10 cellular contexts compared by ENCODE assay signal in the genomic region with DNA sequence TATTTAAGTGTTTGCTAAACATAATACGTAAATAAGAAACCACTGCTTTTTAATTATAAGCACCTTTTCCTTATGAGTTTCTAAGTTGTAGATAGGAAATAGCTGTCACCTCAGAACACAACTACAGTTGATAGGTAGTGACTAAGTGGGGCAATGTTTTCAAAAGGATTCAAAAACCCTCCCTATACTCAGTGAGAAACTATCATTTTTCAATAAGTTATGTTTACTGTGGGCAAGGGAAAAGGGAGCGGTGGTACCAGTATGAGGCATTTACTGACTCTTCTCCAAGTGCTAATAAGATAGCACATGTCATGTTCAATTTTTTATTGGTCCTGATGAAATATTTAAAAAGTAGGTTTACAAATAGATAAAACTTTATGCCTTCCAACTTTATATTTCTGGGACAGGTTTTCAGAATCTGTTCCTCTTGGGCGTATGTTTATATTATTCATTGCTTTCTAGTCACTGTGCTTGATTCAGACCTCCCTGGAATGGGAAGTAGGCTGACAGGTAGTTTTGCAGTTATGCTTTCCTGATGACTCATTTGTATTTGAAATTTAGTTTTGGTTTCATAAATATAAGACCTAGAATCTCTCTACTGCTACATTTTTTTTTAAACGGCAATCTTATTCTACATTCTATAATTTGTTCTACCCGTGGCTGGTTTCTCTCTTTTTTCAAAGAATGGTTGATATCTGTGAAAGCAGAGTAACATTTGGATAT.
DNase-seq lines count a peak whose midpoint lies in the region; ATAC-seq and TF ChIP-seq lines count a peak whose summit lies in the region.
"Had no signal": no experiment of that assay in that cellular context is flagged by ENCODE, and none has a peak within 500 bp of the region (broad histone marks: within the 10 kb centered on the region; RNA-seq: fewer than 3 reads in every experiment).

No MANE protein-coding gene starts in this region.

- H3K9me3 Mint-ChIP-seq in glutamatergic neuron (ENCODE audit: unreplicated experiment) (no peaks in the 10 kb centered on the region), WTC11 (no peaks in the 10 kb centered on the region)
- H3K9me3 Mint-ChIP-seq in effector memory CD8-positive, alpha-beta T cell, result no peaks in the 10 kb centered on the region

- no peaks in the 10 kb centered on the region for H3K36me3 Mint-ChIP-seq in glutamatergic neuron (ENCODE audit: unreplicated experiment)
- H3K36me3 Mint-ChIP-seq in effector memory CD8-positive, alpha-beta T cell (ENCODE audit: insufficient read depth), result no peaks in the 10 kb centered on the region
- H3K36me3 Mint-ChIP-seq in WTC11, result no peaks in the 10 kb centered on the region

- POLR2A ChIA-PET in WTC11 (lab: Charles Lee), result no interaction called here

- H3K4me1 Mint-ChIP-seq in glutamatergic neuron (ENCODE audit: low read depth, unreplicated experiment) (peaks cover 25% of the 10 kb centered on the region), WTC11 (peaks cover 6% of the 10 kb centered on the region)
- peaks cover 4 to 5% of the 10 kb centered on the region in 2 donors for H3K4me1 Mint-ChIP-seq in effector memory CD8-positive, alpha-beta T cell (ENCODE audit: low read depth in 2 of 2)

- CTCF ChIA-PET in WTC11 (lab: Charles Lee), result interaction anchor here (2.1 kb wide), 1 partner anchor 11 kb away, joined by 7 read pairs; no protein-coding TSS in a partner anchor

- H3K27ac Mint-ChIP-seq in glutamatergic neuron (ENCODE audit: unreplicated experiment) (peak overlapping the region; percentile 59), WTC11 (no peak overlapping the region)
- H3K27ac Mint-ChIP-seq in effector memory CD8-positive, alpha-beta T cell, result no peak overlapping the region

- ATAC-seq in GM18909 (IDR thresholded peaks at IDR 0.05; ENCODE audit: poor library complexity, unreplicated experiment) (peak; percentile 96), GM21825 (IDR thresholded peaks at IDR 0.05; ENCODE audit: unreplicated experiment) (peak; percentile 95), HG03457 (IDR thresholded peaks at IDR 0.05; ENCODE audit: unreplicated experiment) (peak; percentile 98), WTC11 (no peak)
- no peak for ATAC-seq in effector memory CD8-positive, alpha-beta T cell (replicated peaks)

- H3K4me3 Mint-ChIP-seq in glutamatergic neuron (ENCODE audit: unreplicated experiment), result no peak overlapping the region
- no peak overlapping the region for H3K4me3 Mint-ChIP-seq in effector memory CD8-positive, alpha-beta T cell
- H3K4me3 Mint-ChIP-seq in WTC11, result no peak overlapping the region

- H3K27me3 Mint-ChIP-seq in glutamatergic neuron (ENCODE audit: unreplicated experiment) (no peaks in the 10 kb centered on the region), WTC11 (ENCODE audit: low read depth) (no peaks in the 10 kb centered on the region)
- no peaks in the 10 kb centered on the region for H3K27me3 Mint-ChIP-seq in effector memory CD8-positive, alpha-beta T cell

- DNase-seq in glutamatergic neuron, result no peak
- DNase-seq in effector memory CD8-positive, alpha-beta T cell, result no peak
- no peak for DNase-seq in WTC11 (ENCODE audit: low spot score)
- DNase-seq in dermis blood vessel endothelial cell, result no peak
- no peak for DNase-seq in AG08395 (ENCODE audit: low spot score)
- DNase-seq: amygdala, NCI-H2029 had no signal

- TF ChIP-seq CTCF in glutamatergic neuron (IDR thresholded peaks at IDR 0.05; ENCODE audit: partially characterized antibody, unreplicated experiment) (no peak), WTC11 (IDR thresholded peaks at IDR 0.05) (no peak)

TF ChIP-seq in WTC11, 78 proteins besides CTCF, POLR2A, EP300 and RAD21:
- no peak for TF ChIP-seq NR3C1 (CRISPR knock-in tag; conservative IDR thresholded peaks at IDR 0.05; ENCODE audit: low read depth)
- TF ChIP-seq, protein P1, sequence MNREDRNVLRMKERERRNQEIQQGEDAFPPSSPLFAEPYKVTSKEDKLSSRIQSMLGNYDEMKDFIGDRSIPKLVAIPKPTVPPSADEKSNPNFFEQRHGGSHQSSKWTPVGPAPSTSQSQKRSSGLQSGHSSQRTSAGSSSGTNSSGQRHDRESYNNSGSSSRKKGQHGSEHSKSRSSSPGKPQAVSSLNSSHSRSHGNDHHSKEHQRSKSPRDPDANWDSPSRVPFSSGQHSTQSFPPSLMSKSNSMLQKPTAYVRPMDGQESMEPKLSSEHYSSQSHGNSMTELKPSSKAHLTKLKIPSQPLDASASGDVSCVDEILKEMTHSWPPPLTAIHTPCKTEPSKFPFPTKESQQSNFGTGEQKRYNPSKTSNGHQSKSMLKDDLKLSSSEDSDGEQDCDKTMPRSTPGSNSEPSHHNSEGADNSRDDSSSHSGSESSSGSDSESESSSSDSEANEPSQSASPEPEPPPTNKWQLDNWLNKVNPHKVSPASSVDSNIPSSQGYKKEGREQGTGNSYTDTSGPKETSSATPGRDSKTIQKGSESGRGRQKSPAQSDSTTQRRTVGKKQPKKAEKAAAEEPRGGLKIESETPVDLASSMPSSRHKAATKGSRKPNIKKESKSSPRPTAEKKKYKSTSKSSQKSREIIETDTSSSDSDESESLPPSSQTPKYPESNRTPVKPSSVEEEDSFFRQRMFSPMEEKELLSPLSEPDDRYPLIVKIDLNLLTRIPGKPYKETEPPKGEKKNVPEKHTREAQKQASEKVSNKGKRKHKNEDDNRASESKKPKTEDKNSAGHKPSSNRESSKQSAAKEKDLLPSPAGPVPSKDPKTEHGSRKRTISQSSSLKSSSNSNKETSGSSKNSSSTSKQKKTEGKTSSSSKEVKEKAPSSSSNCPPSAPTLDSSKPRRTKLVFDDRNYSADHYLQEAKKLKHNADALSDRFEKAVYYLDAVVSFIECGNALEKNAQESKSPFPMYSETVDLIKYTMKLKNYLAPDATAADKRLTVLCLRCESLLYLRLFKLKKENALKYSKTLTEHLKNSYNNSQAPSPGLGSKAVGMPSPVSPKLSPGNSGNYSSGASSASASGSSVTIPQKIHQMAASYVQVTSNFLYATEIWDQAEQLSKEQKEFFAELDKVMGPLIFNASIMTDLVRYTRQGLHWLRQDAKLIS (CRISPR knock-in tag; IDR thresholded peaks at IDR 0.05; ENCODE audit: borderline replicate concordance), result no peak
- no peak for TF ChIP-seq ZNF317 (CRISPR knock-in tag; IDR thresholded peaks at IDR 0.05; ENCODE audit: borderline replicate concordance, low read depth)
- no peak for TF ChIP-seq NFATC4 (CRISPR knock-in tag; IDR thresholded peaks at IDR 0.05)
- TF ChIP-seq ZNF263 (CRISPR knock-in tag; IDR thresholded peaks at IDR 0.05; ENCODE audit: low read depth), result no peak
- TF ChIP-seq, protein P2, sequence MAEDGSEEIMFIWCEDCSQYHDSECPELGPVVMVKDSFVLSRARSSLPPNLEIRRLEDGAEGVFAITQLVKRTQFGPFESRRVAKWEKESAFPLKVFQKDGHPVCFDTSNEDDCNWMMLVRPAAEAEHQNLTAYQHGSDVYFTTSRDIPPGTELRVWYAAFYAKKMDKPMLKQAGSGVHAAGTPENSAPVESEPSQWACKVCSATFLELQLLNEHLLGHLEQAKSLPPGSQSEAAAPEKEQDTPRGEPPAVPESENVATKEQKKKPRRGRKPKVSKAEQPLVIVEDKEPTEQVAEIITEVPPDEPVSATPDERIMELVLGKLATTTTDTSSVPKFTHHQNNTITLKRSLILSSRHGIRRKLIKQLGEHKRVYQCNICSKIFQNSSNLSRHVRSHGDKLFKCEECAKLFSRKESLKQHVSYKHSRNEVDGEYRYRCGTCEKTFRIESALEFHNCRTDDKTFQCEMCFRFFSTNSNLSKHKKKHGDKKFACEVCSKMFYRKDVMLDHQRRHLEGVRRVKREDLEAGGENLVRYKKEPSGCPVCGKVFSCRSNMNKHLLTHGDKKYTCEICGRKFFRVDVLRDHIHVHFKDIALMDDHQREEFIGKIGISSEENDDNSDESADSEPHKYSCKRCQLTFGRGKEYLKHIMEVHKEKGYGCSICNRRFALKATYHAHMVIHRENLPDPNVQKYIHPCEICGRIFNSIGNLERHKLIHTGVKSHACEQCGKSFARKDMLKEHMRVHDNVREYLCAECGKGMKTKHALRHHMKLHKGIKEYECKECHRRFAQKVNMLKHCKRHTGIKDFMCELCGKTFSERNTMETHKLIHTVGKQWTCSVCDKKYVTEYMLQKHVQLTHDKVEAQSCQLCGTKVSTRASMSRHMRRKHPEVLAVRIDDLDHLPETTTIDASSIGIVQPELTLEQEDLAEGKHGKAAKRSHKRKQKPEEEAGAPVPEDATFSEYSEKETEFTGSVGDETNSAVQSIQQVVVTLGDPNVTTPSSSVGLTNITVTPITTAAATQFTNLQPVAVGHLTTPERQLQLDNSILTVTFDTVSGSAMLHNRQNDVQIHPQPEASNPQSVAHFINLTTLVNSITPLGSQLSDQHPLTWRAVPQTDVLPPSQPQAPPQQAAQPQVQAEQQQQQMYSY (CRISPR knock-in tag; IDR thresholded peaks at IDR 0.05), result no peak
- no peak for TF ChIP-seq PRRX2 (CRISPR knock-in tag; IDR thresholded peaks at IDR 0.05)
TF ChIP-seq in WTC11: peak in this region for 0.

Comparison
In these comparisons a context has a peak if more than half of its experiments do, and no peak if none do; other contexts are left out.
1. ATAC-seq: peak in GM18909 (single experiment), GM21825 (single experiment) and HG03457 (single experiment); none in effector memory CD8-positive, alpha-beta T cell (single experiment) and WTC11 (single experiment).